21 cellular contexts compared by ENCODE assay signal in genomic region chr13:63190219-63190618, GRCh38.
DNase-seq lines count a peak whose midpoint lies in the region; ATAC-seq, FAIRE-seq and TF ChIP-seq lines count a peak whose summit lies in the region.
"Had no signal": no experiment of that assay in that cellular context is flagged by ENCODE, and none has a peak within 500 bp of the region (broad histone marks: within the 10 kb centered on the region; RNA-seq: fewer than 3 reads in every experiment).

No MANE protein-coding gene starts in this region.

- no peaks in the 10 kb centered on the region for H3K9me2 ChIP-seq in HCT116 (ENCODE audit: insufficient read depth)

- no peak for TF ChIP-seq CTCF in HCT116 (IDR thresholded peaks at IDR 0.05 in 2 of 3, conservative IDR thresholded peaks at IDR 0.05 in 1 of 3; ENCODE audit: borderline replicate concordance in 1 of 3, insufficient read depth in 1 of 3, low read depth in 2 of 3, low read length in 2 of 3)
- no peak for TF ChIP-seq CTCF in astrocyte (IDR thresholded peaks at IDR 0.05; ENCODE audit: insufficient read depth, low read depth, low read length)
- TF ChIP-seq CTCF in progenitor cell of endocrine pancreas (IDR thresholded peaks at IDR 0.05; ENCODE audit: unreplicated experiment), result no peak

- no peak overlapping the region for H3K27ac ChIP-seq in HCT116 (ENCODE audit: low read depth, low read length)
- peak overlapping the region; percentile 70 for H3K27ac ChIP-seq in astrocyte (ENCODE audit: low read depth, low read length)
- H3K27ac ChIP-seq: colonic mucosa, hepatocyte, ovary, thoracic aorta had no signal

- no peak for FAIRE-seq in astrocyte (lab: Jason Lieb, UNC)
- FAIRE-seq: endometrium had no signal

- H3K27ac Mint-ChIP-seq in astrocyte (ENCODE audit: unreplicated experiment) (peak overlapping the region; percentile 96), progenitor cell of endocrine pancreas (peak overlapping the region; percentile 6)
- H3K27ac Mint-ChIP-seq: activated naive CD8-positive, alpha-beta T cell; brain; naive B cell; stimulated activated memory B cell treated with anti-CD40 and anti-IgM and Interleukin-4, amounts not matched to agents 10 μg/mL and 1 μg/mL and 100 μg/mL, for 72 hours had no signal

- no peak for TF ChIP-seq POLR2A in HCT116 (IDR thresholded peaks at IDR 0.05; ENCODE audit: borderline replicate concordance, extremely low read depth, insufficient read depth, insufficient read length)

- H3K9ac ChIP-seq in HCT116 (ENCODE audit: low read length) (no peak overlapping the region), astrocyte (ENCODE audit: low read length) (no peak overlapping the region)

- DNase-seq in HCT116 (ENCODE audit: low read depth, low spot score) (no peak), NCI-H524 (lab: John Stamatoyannopoulos, UW) (peak; percentile 4 to 46), astrocyte (ENCODE audit: low read depth) (peak; percentile 55), progenitor cell of endocrine pancreas (ENCODE audit: low spot score, unreplicated experiment) (no peak), DMS114 treated with DMSO at 0.1 percent for 48 hours (lab: John Stamatoyannopoulos, UW; ENCODE audit: unreplicated experiment) (no peak)
- no peak for DNase-seq in activated CD4-positive, CD25-positive, alpha-beta regulatory T cell treated with anti-CD3 and anti-CD28 coated beads, Interleukin-2, amount 50 U/mL, for 72 hours
- DNase-seq: activated CD4-positive, alpha-beta T cell treated with anti-CD3 and anti-CD28 coated beads for 1 hour; colonic mucosa; H7; naive B cell; NCI-H2029; NCI-H510A treated with DMSO at 0.1 percent for 48 hours; ovary had no signal

- H3K36me3 ChIP-seq in HCT116 (ENCODE audit: control insufficient read depth in 1 of 2, insufficient read depth in 2 of 2, low read length in 2 of 2), result no peaks in the 10 kb centered on the region
- H3K36me3 ChIP-seq in astrocyte (ENCODE audit: insufficient read depth, low read length), result no peaks in the 10 kb centered on the region
- H3K36me3 ChIP-seq: colonic mucosa, ovary, thoracic aorta had no signal

- CTCF ChIA-PET in HCT116 (lab: Charles Lee), result no interaction called here

- H3K27me3 Mint-ChIP-seq in astrocyte (ENCODE audit: low read depth, unreplicated experiment), result no peaks in the 10 kb centered on the region
- no peaks in the 10 kb centered on the region for H3K27me3 Mint-ChIP-seq in progenitor cell of endocrine pancreas
- H3K27me3 Mint-ChIP-seq: activated naive CD8-positive, alpha-beta T cell; brain; naive B cell; stimulated activated memory B cell treated with anti-CD40 and anti-IgM and Interleukin-4, amounts not matched to agents 10 μg/mL and 1 μg/mL and 100 μg/mL, for 72 hours had no signal

- no peak overlapping the region for H3K4me2 ChIP-seq in HCT116 (ENCODE audit: low read length)
- peak overlapping the region; percentile 24 for H3K4me2 ChIP-seq in astrocyte (ENCODE audit: low read length)
- H3K4me2 ChIP-seq: hepatocyte had no signal

- intact Hi-C loops in HCT116 (cut with micrococcal nuclease), result no loop called here

- BruUV-seq in HCT116 (replicated peaks; lab: Mats Ljungman, UMichigan), result no TSS peak

- peaks cover 6 to 13% of the 10 kb centered on the region in 2 experiments for H3K4me1 ChIP-seq in HCT116 (ENCODE audit: control insufficient read depth in 1 of 2, insufficient read depth in 2 of 2, low read length in 2 of 2)
- peaks cover 12% of the 10 kb centered on the region for H3K4me1 ChIP-seq in astrocyte (ENCODE audit: insufficient read depth, low read length)
- H3K4me1 ChIP-seq: colonic mucosa had no signal

- POLR2A ChIA-PET in HCT116 (lab: Charles Lee), result no interaction called here

- H3K9me3 Mint-ChIP-seq in astrocyte (ENCODE audit: unreplicated experiment), result peaks cover 3% of the 10 kb centered on the region
- H3K9me3 Mint-ChIP-seq in progenitor cell of endocrine pancreas (ENCODE audit: low read depth), result no peaks in the 10 kb centered on the region
- H3K9me3 Mint-ChIP-seq: brain had no signal

- H3K9me3 ChIP-seq in HCT116 (ENCODE audit: control insufficient read depth in 1 of 2, insufficient read depth in 1 of 2, low read depth in 1 of 2, low read length in 2 of 2) (no peaks in the 10 kb centered on the region), astrocyte (ENCODE audit: insufficient read depth, low read depth, low read length) (no peaks in the 10 kb centered on the region)
- H3K9me3 ChIP-seq: colonic mucosa, ovary, thoracic aorta had no signal

- H3K4me3 Mint-ChIP-seq in astrocyte (ENCODE audit: unreplicated experiment), result no peak overlapping the region
- H3K4me3 Mint-ChIP-seq in progenitor cell of endocrine pancreas (ENCODE audit: low read depth), result no peak overlapping the region
- H3K4me3 Mint-ChIP-seq: activated naive CD8-positive, alpha-beta T cell; brain; naive B cell; stimulated activated memory B cell treated with anti-CD40 and anti-IgM and Interleukin-4, amounts not matched to agents 10 μg/mL and 1 μg/mL and 100 μg/mL, for 72 hours had no signal

- H4K20me1 ChIP-seq in HCT116 (ENCODE audit: insufficient read depth) (no peaks in the 10 kb centered on the region), astrocyte (ENCODE audit: insufficient read depth, low read length) (no peaks in the 10 kb centered on the region)

- no peak overlapping the region for H3K4me3 ChIP-seq in HCT116 (replicated peaks in 1 of 2; ENCODE audit: low read depth in 1 of 2, low read length in 2 of 2)
- no peak overlapping the region for H3K4me3 ChIP-seq in astrocyte (ENCODE audit: insufficient read depth, low read depth, low read length)
- H3K4me3 ChIP-seq: colonic mucosa, hepatocyte, ovary, thoracic aorta had no signal

- ATAC-seq in HCT116, result no peak
- no peak for ATAC-seq in GM18861 (IDR thresholded peaks at IDR 0.05; ENCODE audit: unreplicated experiment)
- ATAC-seq: sciatic nerve; stimulated activated memory B cell treated with anti-CD40 and anti-IgM and Interleukin-4, amounts not matched to agents 10 μg/mL and 1 μg/mL and 100 μg/mL, for 72 hours had no signal

- no peaks in the 10 kb centered on the region for H3K27me3 ChIP-seq in HCT116 (ENCODE audit: insufficient read depth, low read length)
- no peaks in the 10 kb centered on the region for H3K27me3 ChIP-seq in astrocyte (ENCODE audit: insufficient read depth, low read length)
- H3K27me3 ChIP-seq: colonic mucosa, hepatocyte had no signal

- H3K4me1 Mint-ChIP-seq in astrocyte (ENCODE audit: low read depth, unreplicated experiment) (peaks cover 27% of the 10 kb centered on the region), progenitor cell of endocrine pancreas (ENCODE audit: low read depth) (no peaks in the 10 kb centered on the region)
- H3K4me1 Mint-ChIP-seq: brain; naive B cell; stimulated activated memory B cell treated with anti-CD40 and anti-IgM and Interleukin-4, amounts not matched to agents 10 μg/mL and 1 μg/mL and 100 μg/mL, for 72 hours had no signal

- TF ChIP-seq RAD21 in HCT116 (IDR thresholded peaks at IDR 0.05; ENCODE audit: low read depth), result no peak

- RAD21 ChIA-PET in HCT116 (lab: Charles Lee; ENCODE audit: low non-redundant PET in 1 of 2, low total read pairs in 2 of 2, uncharacterized antibody in 2 of 2, unreplicated experiment in 2 of 2), result no interaction called here

- H2AFZ ChIP-seq in HCT116 (ENCODE audit: low read depth, low read length, poor library complexity, severe bottlenecking), result peak overlapping the region; percentile 79
- H2AFZ ChIP-seq in astrocyte (ENCODE audit: low read depth, low read length), result no peak overlapping the region
- H2AFZ ChIP-seq: hepatocyte had no signal

- H3K79me2 ChIP-seq in HCT116 (ENCODE audit: insufficient read depth, low read length) (no peaks in the 10 kb centered on the region), astrocyte (ENCODE audit: insufficient read depth, low read length) (no peaks in the 10 kb centered on the region)
- H3K79me2 ChIP-seq: hepatocyte had no signal

- no peaks in the 10 kb centered on the region for H3K36me3 Mint-ChIP-seq in astrocyte (ENCODE audit: low read depth, unreplicated experiment)
- H3K36me3 Mint-ChIP-seq in progenitor cell of endocrine pancreas (ENCODE audit: insufficient read depth), result no peaks in the 10 kb centered on the region
- H3K36me3 Mint-ChIP-seq: activated naive CD8-positive, alpha-beta T cell; brain; naive B cell; stimulated activated memory B cell treated with anti-CD40 and anti-IgM and Interleukin-4, amounts not matched to agents 10 μg/mL and 1 μg/mL and 100 μg/mL, for 72 hours had no signal

TF ChIP-seq in HCT116, 20 proteins besides CTCF, POLR2A, EP300 and RAD21:
- no peak for TF ChIP-seq SIN3A (IDR thresholded peaks at IDR 0.05; ENCODE audit: low read depth)
- no peak for TF ChIP-seq YY1 (IDR thresholded peaks at IDR 0.05; ENCODE audit: extremely low read depth, insufficient replicate concordance, low read depth, low read length)
- no peak for TF ChIP-seq ELF1 (IDR thresholded peaks at IDR 0.05; ENCODE audit: borderline replicate concordance, low read depth)
- no peak for TF ChIP-seq SP1 (IDR thresholded peaks at IDR 0.05; ENCODE audit: low read depth)
- no peak for TF ChIP-seq SRF (IDR thresholded peaks at IDR 0.05; ENCODE audit: low read depth)
- TF ChIP-seq MAX (IDR thresholded peaks at IDR 0.05), result no peak
TF ChIP-seq in HCT116: peak in this region for 0.

Comparison
In these comparisons a context has a peak if more than half of its experiments do, and no peak if none do; other contexts are left out.
1. DNase-seq: peak in NCI-H524 (2 of 2) and astrocyte (single experiment); none in HCT116 (single experiment), progenitor cell of endocrine pancreas (single experiment), DMS114 treated with DMSO at 0.1 percent for 48 hours (single experiment) and activated CD4-positive, CD25-positive, alpha-beta regulatory T cell treated with anti-CD3 and anti-CD28 coated beads, Interleukin-2, amount 50 U/mL, for 72 hours (single experiment).